18 cellular contexts compared by ENCODE assay signal in the genomic region with DNA sequence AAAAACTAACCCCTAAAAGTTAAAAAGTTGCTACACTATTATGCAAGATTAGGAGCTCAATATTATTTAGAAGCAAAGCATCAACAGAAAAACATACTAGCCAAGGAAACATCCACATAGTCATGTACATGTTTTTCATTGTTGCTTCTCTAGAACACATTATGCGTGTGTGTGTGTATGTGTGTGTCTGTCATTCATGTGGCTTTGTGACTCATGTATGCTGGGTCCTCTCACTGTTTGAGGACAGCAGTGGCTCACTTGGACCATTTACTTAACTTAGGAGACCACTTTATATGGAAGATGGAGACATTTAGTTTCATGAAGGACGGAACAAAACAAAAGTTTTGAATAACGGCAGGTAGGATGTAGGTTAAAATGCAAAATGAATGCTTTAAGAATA.
A peak's percentile ranks its signal among the peaks of the same experiment; 100 is the strongest.
DNase-seq lines count a peak whose midpoint lies in the region; ATAC-seq, FAIRE-seq and TF ChIP-seq lines count a peak whose summit lies in the region.
"Had no signal": no experiment of that assay in that cellular context is flagged by ENCODE, and none has a peak within 500 bp of the region (broad histone marks: within the 10 kb centered on the region; RNA-seq: fewer than 3 reads in every experiment).

No MANE protein-coding gene starts in this region.

- no peak overlapping the region for H3K4me3 Mint-ChIP-seq in activated CD4-positive, alpha-beta T cell treated with anti-CD3 and anti-CD28 coated beads, Interleukin-2, amount 10 ng/mL, durations not matched to agents 24 days and 14 days
- no peak overlapping the region for H3K4me3 Mint-ChIP-seq in astrocyte (ENCODE audit: unreplicated experiment)
- H3K4me3 Mint-ChIP-seq: CD4-positive, alpha-beta T cell had no signal

- intact Hi-C loops in activated CD4-positive, alpha-beta T cell treated with anti-CD3 and anti-CD28 coated beads, Interleukin-2, amount 10 ng/mL, durations not matched to agents 24 days and 14 days (cut with micrococcal nuclease), result no loop called here
- intact Hi-C loops in HepG2 (cut with micrococcal nuclease; ENCODE audit: unreplicated experiment), result loop anchor here (5.0 to 10.0 kb wide), 3 partner anchors 41 to 237 kb away; no protein-coding TSS in a partner anchor

- no peak for TF ChIP-seq RAD21 in HepG2 (CRISPR knock-in tag; IDR thresholded peaks at IDR 0.05)

- H3K27me3 Mint-ChIP-seq in activated CD4-positive, alpha-beta T cell treated with anti-CD3 and anti-CD28 coated beads, Interleukin-2, amount 10 ng/mL, durations not matched to agents 24 days and 14 days, result peaks cover 3% of the 10 kb centered on the region
- H3K27me3 Mint-ChIP-seq in astrocyte (ENCODE audit: low read depth, unreplicated experiment), result peaks cover 2% of the 10 kb centered on the region

- no peaks in the 10 kb centered on the region for H3K36me3 Mint-ChIP-seq in activated CD4-positive, alpha-beta T cell treated with anti-CD3 and anti-CD28 coated beads, Interleukin-2, amount 10 ng/mL, durations not matched to agents 24 days and 14 days (ENCODE audit: low read depth)
- no peaks in the 10 kb centered on the region for H3K36me3 Mint-ChIP-seq in astrocyte (ENCODE audit: low read depth, unreplicated experiment)

- no peak for TF ChIP-seq CTCF in astrocyte (IDR thresholded peaks at IDR 0.05; ENCODE audit: insufficient read depth, low read depth, low read length)
- no peak for TF ChIP-seq CTCF in HepG2 (CRISPR knock-in tag; IDR thresholded peaks at IDR 0.05)

- no peaks in the 10 kb centered on the region for H3K27me3 ChIP-seq in astrocyte (ENCODE audit: insufficient read depth, low read length)
- H3K27me3 ChIP-seq in HepG2 (ENCODE audit: control insufficient read depth in 1 of 2, insufficient read depth in 2 of 2, low read length in 2 of 2), result no peaks in the 10 kb centered on the region

- H3K36me3 ChIP-seq in astrocyte (ENCODE audit: insufficient read depth, low read length) (no peaks in the 10 kb centered on the region), HepG2 (replicated peaks in 1 of 2; ENCODE audit: control insufficient read depth in 1 of 2, insufficient read depth in 2 of 2, low read length in 2 of 2) (no peaks in the 10 kb centered on the region)
- H3K36me3 ChIP-seq: BE2C had no signal

- no peaks in the 10 kb centered on the region for H3K4me1 Mint-ChIP-seq in activated CD4-positive, alpha-beta T cell treated with anti-CD3 and anti-CD28 coated beads, Interleukin-2, amount 10 ng/mL, durations not matched to agents 24 days and 14 days
- peaks cover 8% of the 10 kb centered on the region for H3K4me1 Mint-ChIP-seq in astrocyte (ENCODE audit: low read depth, unreplicated experiment)

- DNase-seq in activated CD4-positive, alpha-beta T cell treated with anti-CD3 and anti-CD28 coated beads, Interleukin-2, amount 10 ng/mL, durations not matched to agents 24 days and 14 days, result peak; percentile 31
- DNase-seq in activated CD4-positive, alpha-beta T cell treated with anti-CD3 and anti-CD28 coated beads, Interleukin-2, amount 50 U/mL, for 48 hours, result no peak
- DNase-seq in astrocyte (ENCODE audit: low read depth) (peak; percentile 20), HepG2 (ENCODE audit: low spot score) (no peak), globus pallidus (ENCODE audit: low spot score) (no peak), DMS 273 (lab: John Stamatoyannopoulos, UW; ENCODE audit: unreplicated experiment) (no peak), amniotic stem cell (lab: John Stamatoyannopoulos, UW) (no peak)
- DNase-seq: BE2C; CD4-positive, alpha-beta T cell; NCI-H1105 treated with DMSO at 0.1 percent for 48 hours; NCI-H1694 treated with DMSO at 0.1 percent for 48 hours; NCI-H226; NCI-H526; NK-92 treated with Interleukin-12 subunit alpha and Interleukin-12 subunit beta, amount 100 ng/mL, for 24 hours; SHP77 treated with DMSO at 0.1 percent for 48 hours had no signal

- H3K79me2 ChIP-seq in astrocyte (ENCODE audit: insufficient read depth, low read length), result no peaks in the 10 kb centered on the region
- H3K79me2 ChIP-seq in HepG2 (ENCODE audit: insufficient read depth, low read length), result no peaks in the 10 kb centered on the region

- H3K27ac Mint-ChIP-seq in activated CD4-positive, alpha-beta T cell treated with anti-CD3 and anti-CD28 coated beads, Interleukin-2, amount 10 ng/mL, durations not matched to agents 24 days and 14 days, result no peak overlapping the region
- H3K27ac Mint-ChIP-seq in astrocyte (ENCODE audit: unreplicated experiment), result no peak overlapping the region
- H3K27ac Mint-ChIP-seq: CD4-positive, alpha-beta T cell had no signal

- H3K9me3 Mint-ChIP-seq in activated CD4-positive, alpha-beta T cell treated with anti-CD3 and anti-CD28 coated beads, Interleukin-2, amount 10 ng/mL, durations not matched to agents 24 days and 14 days, result no peaks in the 10 kb centered on the region
- no peaks in the 10 kb centered on the region for H3K9me3 Mint-ChIP-seq in astrocyte (ENCODE audit: unreplicated experiment)
- H3K9me3 Mint-ChIP-seq: CD4-positive, alpha-beta T cell had no signal

- H2AFZ ChIP-seq in astrocyte (ENCODE audit: low read depth, low read length) (no peak overlapping the region), HepG2 (ENCODE audit: low read length) (no peak overlapping the region)

- no peaks in the 10 kb centered on the region for H4K20me1 ChIP-seq in astrocyte (ENCODE audit: insufficient read depth, low read length)
- H4K20me1 ChIP-seq in HepG2 (ENCODE audit: insufficient read depth, low read length), result no peaks in the 10 kb centered on the region

- H3K4me3 ChIP-seq in astrocyte (ENCODE audit: insufficient read depth, low read depth, low read length), result no peak overlapping the region
- no peak overlapping the region for H3K4me3 ChIP-seq in HepG2 (replicated peaks in 1 of 3; ENCODE audit: insufficient read depth in 1 of 3, low read depth in 2 of 3, low read length in 3 of 3)

- H3K4me1 ChIP-seq in astrocyte (ENCODE audit: insufficient read depth, low read length) (peaks cover 36% of the 10 kb centered on the region), HepG2 (ENCODE audit: insufficient read depth, low read length) (peaks cover 74% of the 10 kb centered on the region)
- H3K4me1 ChIP-seq: BE2C had no signal

- BruUV-seq in HepG2 (replicated peaks; lab: Mats Ljungman, UMichigan), result no TSS peak

- no peak for FAIRE-seq in astrocyte (lab: Jason Lieb, UNC)
- FAIRE-seq in HepG2 (lab: Jason Lieb, UNC), result peak; percentile 12
- FAIRE-seq: G401.6 had no signal

- H3K4me2 ChIP-seq in astrocyte (ENCODE audit: low read length) (no peak overlapping the region), HepG2 (ENCODE audit: low read depth, low read length) (no peak overlapping the region)
- H3K4me2 ChIP-seq: KMS-11 had no signal

- CTCF ChIA-PET in HepG2 (lab: Yijun Ruan, JAX; ENCODE audit: low intra/inter-chr PET ratio, low total read pairs), result no interaction called here

- H3K9me3 ChIP-seq in astrocyte (ENCODE audit: insufficient read depth, low read depth, low read length) (no peaks in the 10 kb centered on the region), HepG2 (ENCODE audit: low read length) (no peaks in the 10 kb centered on the region)
- H3K9me3 ChIP-seq: BE2C had no signal

- POLR2A ChIA-PET in HepG2 (lab: Yijun Ruan, JAX), result no interaction called here

- TF ChIP-seq EP300 in HepG2 (IDR thresholded peaks at IDR 0.05; ENCODE audit: low read depth in 2 of 2, low read length in 2 of 2) (no peak), HepG2 (CRISPR knock-in tag; IDR thresholded peaks at IDR 0.05; ENCODE audit: borderline replicate concordance) (no peak)

- WGBS in HepG2 (ENCODE audit: low lambda C conversion rate), result 95% methylated on average over 3 of the region's 3 CpGs

- ATAC-seq in HepG2 (no peak), GM21723 (IDR thresholded peaks at IDR 0.05; ENCODE audit: unreplicated experiment) (no peak)

- in situ Hi-C loops in HepG2 (cut with HindIII; ENCODE audit: extremely low pct_ligation_motif_present, low pct_unique_long_range_greater_than_20kb), result no loop called here

- TF ChIP-seq POLR2A in HepG2 (IDR thresholded peaks at IDR 0.05; ENCODE audit: insufficient read depth in 1 of 2, low read depth in 2 of 2, low read length in 2 of 2), result no peak

- H3K27ac ChIP-seq in astrocyte (ENCODE audit: low read depth, low read length), result no peak overlapping the region
- H3K27ac ChIP-seq in HepG2 (ENCODE audit: extremely low read length, insufficient read depth, low read length), result no peak overlapping the region
- H3K27ac ChIP-seq: KMS-11 had no signal

- H3K9ac ChIP-seq in astrocyte (ENCODE audit: low read length) (no peak overlapping the region), HepG2 (ENCODE audit: insufficient read depth, low read depth, low read length) (no peak overlapping the region)
- H3K9ac ChIP-seq: KMS-11 had no signal

TF ChIP-seq in HepG2, 621 proteins besides CTCF, POLR2A, EP300 and RAD21 (continues in another document):
- TF ChIP-seq FIP1L1 (IDR thresholded peaks at IDR 0.05; ENCODE audit: borderline replicate concordance, insufficient read depth, low read depth, low read length) (no peak), BHLHE40 (IDR thresholded peaks at IDR 0.05; ENCODE audit: low read length) (no peak), NR2F2 (IDR thresholded peaks at IDR 0.05; ENCODE audit: borderline replicate concordance, low read depth) (no peak), CBX1 (IDR thresholded peaks at IDR 0.05; ENCODE audit: low read depth) (no peak), ZNF607 (CRISPR knock-in tag; IDR thresholded peaks at IDR 0.05; ENCODE audit: borderline replicate concordance) (no peak), MAF1 (CRISPR knock-in tag; IDR thresholded peaks at IDR 0.05; ENCODE audit: borderline replicate concordance) (no peak)

Comparison
In these comparisons a context has a peak if more than half of its experiments do, and no peak if none do; other contexts are left out.
1. DNase-seq: peak in activated CD4-positive, alpha-beta T cell treated with anti-CD3 and anti-CD28 coated beads, Interleukin-2, amount 10 ng/mL, durations not matched to agents 24 days and 14 days (single experiment) and astrocyte (single experiment); none in activated CD4-positive, alpha-beta T cell treated with anti-CD3 and anti-CD28 coated beads, Interleukin-2, amount 50 U/mL, for 48 hours (0 of 2), HepG2 (single experiment), globus pallidus (single experiment), DMS 273 (single experiment) and amniotic stem cell (single experiment).